In the genomic region with DNA sequence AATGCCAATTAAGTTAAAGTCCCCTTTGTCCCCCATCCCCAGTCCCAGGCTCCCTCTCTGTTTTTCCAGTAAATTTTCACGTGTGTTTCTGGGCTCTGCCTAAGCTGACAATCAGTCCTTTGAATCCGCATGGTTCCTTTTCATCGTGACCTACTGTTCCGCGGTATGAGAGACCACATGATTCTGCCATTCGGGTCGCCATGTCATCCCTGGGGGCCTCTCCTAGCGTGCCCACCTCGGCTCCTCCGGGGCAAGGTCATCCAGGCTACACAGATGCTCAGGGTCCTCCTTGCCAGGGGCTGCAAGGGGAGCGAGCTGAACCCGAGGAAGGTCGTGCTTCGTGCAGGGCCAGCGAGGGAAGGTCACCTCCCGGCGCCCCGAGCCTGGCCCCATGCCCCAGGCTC, we compare ENCODE assay signal across 8 cellular contexts.
DNase-seq lines count a peak whose midpoint lies in the region; ATAC-seq, FAIRE-seq and TF ChIP-seq lines count a peak whose summit lies in the region.

No MANE protein-coding gene starts in this region.

- no peak for TF ChIP-seq CTCF in CD14-positive monocyte (IDR thresholded peaks at IDR 0.05)
- TF ChIP-seq CTCF in LNCaP clone FGC (IDR thresholded peaks at IDR 0.05; ENCODE audit: control insufficient read depth, extremely low read depth, insufficient read depth) = no peak
- no peak for TF ChIP-seq CTCF in astrocyte of the cerebellum (IDR thresholded peaks at IDR 0.05; ENCODE audit: low read depth, low read length, missing control alignments)
- no peak for TF ChIP-seq CTCF in kidney (IDR thresholded peaks at IDR 0.05; ENCODE audit: borderline replicate concordance, extremely low read depth, insufficient read depth)

- peaks cover 0 to 2% of the 10 kb centered on the region in 2 donors for H3K4me1 ChIP-seq in kidney (ENCODE audit: control insufficient read depth in 1 of 2, insufficient read depth in 1 of 2, low read depth in 1 of 2, low read length in 2 of 2)

- H3K4me3 Mint-ChIP-seq in CD14-positive monocyte = peak overlapping the region; percentile 87 to 91

- H3K36me3 ChIP-seq in kidney (ENCODE audit: control insufficient read depth in 1 of 2, insufficient read depth in 2 of 2, low read length in 2 of 2) = no peaks in the 10 kb centered on the region

- peak overlapping the region; percentile 79 to 91 for H3K27ac ChIP-seq in kidney (ENCODE audit: low read depth in 2 of 2, low read length in 2 of 2)

- no peaks in the 10 kb centered on the region for H3K9me3 ChIP-seq in kidney (ENCODE audit: control insufficient read depth in 1 of 2, low read length in 2 of 2)

- H3K4me1 Mint-ChIP-seq in CD14-positive monocyte = peaks cover 27% of the 10 kb centered on the region

- ATAC-seq in GM18907 (IDR thresholded peaks at IDR 0.05; ENCODE audit: unreplicated experiment) (peak; percentile 12), left lobe of liver (no peak)
- ATAC-seq in stimulated activated naive CD8-positive, alpha-beta T cell treated with anti-CD3 and anti-CD28 coated beads, Interleukin-15, Interleukin-2, amounts not matched to agents 100 U/mL and 50 U/mL, for 24 hours = peak; percentile 4

- H3K9ac ChIP-seq in kidney (ENCODE audit: low read length in 2 of 2) = peak overlapping the region; percentile 65 to 89

- H3K9me3 Mint-ChIP-seq in CD14-positive monocyte = peaks cover 0 to 1% (median 0%) of the 10 kb centered on the region in 7 donors

- peaks cover 3 to 5% (median 4%) of the 10 kb centered on the region in 3 donors for H3K27me3 Mint-ChIP-seq in CD14-positive monocyte (ENCODE audit: low read depth in 3 of 3)

- in situ Hi-C loops in astrocyte of the cerebellum (cut with HindIII; ENCODE audit: low sequenced_read_pairs) = no loop called here

- H3K27ac Mint-ChIP-seq in CD14-positive monocyte = peak overlapping the region; percentile 75 to 93 (median 88)

- no peak for DNase-seq in CD14-positive monocyte (ENCODE audit: low spot score)
- no peak for DNase-seq in LNCaP clone FGC (ENCODE audit: low read depth)
- DNase-seq in astrocyte of the cerebellum (ENCODE audit: low read depth) = no peak
- no peak for DNase-seq in kidney
- DNase-seq in stimulated activated naive CD8-positive, alpha-beta T cell treated with anti-CD3 and anti-CD28 coated beads, Interleukin-15, Interleukin-2, amounts not matched to agents 100 U/mL and 50 U/mL, for 24 hours = no peak
- no peak for DNase-seq in putamen (ENCODE audit: low spot score)
- no peak for DNase-seq in left lobe of liver (ENCODE audit: low spot score)

- H3K4me3 ChIP-seq in LNCaP clone FGC (ENCODE audit: low read depth, low read length) = peak overlapping the region; percentile 86
- H3K4me3 ChIP-seq in astrocyte of the cerebellum (ENCODE audit: low read depth, low read length) = peak overlapping the region; percentile 81
- peak overlapping the region; percentile 75 to 79 for H3K4me3 ChIP-seq in kidney (ENCODE audit: low read length in 2 of 2)

- intact Hi-C loops in CD14-positive monocyte (cut with micrococcal nuclease) (no loop called here), kidney (cut with DNase I) (no loop called here)

- FAIRE-seq in kidney (lab: Jason Lieb, UNC) = no peak

- H3K36me3 Mint-ChIP-seq in CD14-positive monocyte = no peaks in the 10 kb centered on the region
